In genomic region chr10:45425628-45426563, GRCh38 we compare ENCODE assay signal across 10 cellular contexts. TPM values are rescaled to one million over a fixed set of nuclear protein-coding genes. Genes with fewer than 3 reads are reported as not detected.
A peak's percentile ranks its signal among the peaks of the same experiment; 100 is the strongest.
DNase-seq lines count a peak whose midpoint lies in the region; ATAC-seq and TF ChIP-seq lines count a peak whose summit lies in the region.
"Had no signal": no experiment of that assay in that cellular context is flagged by ENCODE, and none has a peak within 500 bp of the region (broad histone marks: within the 10 kb centered on the region; RNA-seq: fewer than 3 reads in every experiment).

No MANE protein-coding gene starts in this region.

- intact Hi-C loops in vagina (cut with DNase I): no loop called here

- POLR2A ChIA-PET in activated naive CD8-positive, alpha-beta T cell treated with anti-CD3 and anti-CD28 coated beads, Interleukin-2, amount 10 ng/mL, durations not matched to agents 7 days and 5 days (lab: Charles Lee): interaction anchor here (1.1 to 1.6 kb wide), 2 partner anchors 27 to 34 kb away, joined by 4 read pairs; no protein-coding TSS in a partner anchor

- no peaks in the 10 kb centered on the region for H3K27me3 ChIP-seq in vagina

- H3K4me3 Mint-ChIP-seq in activated naive CD8-positive, alpha-beta T cell treated with anti-CD3 and anti-CD28 coated beads, Interleukin-2, amount 10 ng/mL, durations not matched to agents 7 days and 5 days: peak overlapping the region; percentile 43
- no peak overlapping the region for H3K4me3 Mint-ChIP-seq in activated naive CD8-positive, alpha-beta T cell treated with anti-CD3 and anti-CD28 coated beads, Interleukin-2, amount 50 U/mL, for 24 hours

- peaks cover 18% of the 10 kb centered on the region for H3K4me1 ChIP-seq in vagina

- no peak for TF ChIP-seq POLR2A in vagina (IDR thresholded peaks at IDR 0.05)

- H3K27ac Mint-ChIP-seq in activated naive CD8-positive, alpha-beta T cell treated with anti-CD3 and anti-CD28 coated beads, Interleukin-2, amount 10 ng/mL, durations not matched to agents 7 days and 5 days: peak overlapping the region; percentile 87
- H3K27ac Mint-ChIP-seq in activated naive CD8-positive, alpha-beta T cell treated with anti-CD3 and anti-CD28 coated beads, Interleukin-2, amount 50 U/mL, for 24 hours: no peak overlapping the region

- H3K9me3 Mint-ChIP-seq in activated naive CD8-positive, alpha-beta T cell treated with anti-CD3 and anti-CD28 coated beads, Interleukin-2, amount 10 ng/mL, durations not matched to agents 7 days and 5 days: no peaks in the 10 kb centered on the region
- H3K9me3 Mint-ChIP-seq in activated naive CD8-positive, alpha-beta T cell treated with anti-CD3 and anti-CD28 coated beads, Interleukin-2, amount 50 U/mL, for 24 hours: no peaks in the 10 kb centered on the region

- H3K9me3 ChIP-seq in vagina: no peaks in the 10 kb centered on the region

- H3K36me3 Mint-ChIP-seq in activated naive CD8-positive, alpha-beta T cell treated with anti-CD3 and anti-CD28 coated beads, Interleukin-2, amount 10 ng/mL, durations not matched to agents 7 days and 5 days: peaks cover 12% of the 10 kb centered on the region
- H3K36me3 Mint-ChIP-seq in activated naive CD8-positive, alpha-beta T cell treated with anti-CD3 and anti-CD28 coated beads, Interleukin-2, amount 50 U/mL, for 24 hours (ENCODE audit: low read depth): no peaks in the 10 kb centered on the region

- peak overlapping the region; percentile 17 for H3K27ac ChIP-seq in vagina

- H3K4me3 ChIP-seq in vagina: no peak overlapping the region

- H3K4me1 Mint-ChIP-seq in activated naive CD8-positive, alpha-beta T cell treated with anti-CD3 and anti-CD28 coated beads, Interleukin-2, amount 10 ng/mL, durations not matched to agents 7 days and 5 days: peaks cover 57% of the 10 kb centered on the region
- peaks cover 23% of the 10 kb centered on the region for H3K4me1 Mint-ChIP-seq in activated naive CD8-positive, alpha-beta T cell treated with anti-CD3 and anti-CD28 coated beads, Interleukin-2, amount 50 U/mL, for 24 hours

- H3K36me3 ChIP-seq in vagina: no peaks in the 10 kb centered on the region

- no peak for DNase-seq in activated naive CD8-positive, alpha-beta T cell treated with anti-CD3 and anti-CD28 coated beads, Interleukin-2, amount 10 ng/mL, durations not matched to agents 7 days and 5 days
- no peak for DNase-seq in activated naive CD8-positive, alpha-beta T cell treated with anti-CD3 and anti-CD28 coated beads, Interleukin-2, amount 50 U/mL, for 24 hours
- DNase-seq in NCI-H82 treated with DMSO at 0.1 percent for 48 hours (lab: John Stamatoyannopoulos, UW; ENCODE audit: unreplicated experiment): peak; percentile 78
- peak in 1 of 2 donors; percentile 71 for DNase-seq in vagina (ENCODE audit: extremely low spot score in 2 of 2)
- DNase-seq in OCI-M2 (lab: John Stamatoyannopoulos, UW; ENCODE audit: unreplicated experiment): no peak
- DNase-seq in mesenteric fat pad (ENCODE audit: low spot score): no peak
- DNase-seq in stimulated activated CD4-positive, alpha-beta T cell treated with anti-CD3 and anti-CD28 coated beads, Interleukin-12 subunit alpha, Interleukin-12 subunit beta, amount 100 ng/mL, for 4 hours: no peak
- DNase-seq: NCI-H2081 treated with DMSO at 0.1 percent for 48 hours, nucleus accumbens had no signal

- TF ChIP-seq CTCF in vagina (IDR thresholded peaks at IDR 0.05): no peak

- no peak for ATAC-seq in activated naive CD8-positive, alpha-beta T cell treated with anti-CD3 and anti-CD28 coated beads, Interleukin-2, amount 10 ng/mL, durations not matched to agents 7 days and 5 days (ENCODE audit: low read depth)
- ATAC-seq in activated naive CD8-positive, alpha-beta T cell treated with anti-CD3 and anti-CD28 coated beads, Interleukin-2, amount 50 U/mL, for 24 hours: no peak
- peak; percentile 75 for ATAC-seq in esophagus mucosa

- H3K27me3 Mint-ChIP-seq in activated naive CD8-positive, alpha-beta T cell treated with anti-CD3 and anti-CD28 coated beads, Interleukin-2, amount 10 ng/mL, durations not matched to agents 7 days and 5 days: no peaks in the 10 kb centered on the region
- H3K27me3 Mint-ChIP-seq in activated naive CD8-positive, alpha-beta T cell treated with anti-CD3 and anti-CD28 coated beads, Interleukin-2, amount 50 U/mL, for 24 hours: no peaks in the 10 kb centered on the region

RNA-seq across cellular contexts. Expression of gene ALOX5, which starts 51.9 kb away (rescaled TPM):
- 10 to 100 TPM; 13.6 to 14.2 TPM for total RNA-seq in activated naive CD8-positive, alpha-beta T cell treated with anti-CD3 and anti-CD28 coated beads, Interleukin-2, amount 10 ng/mL, durations not matched to agents 7 days and 5 days
- total RNA-seq in esophagus mucosa (4.1 TPM), vagina (22.8 TPM), mesenteric fat pad (36.8 TPM)
